1 cellular context compared by ENCODE assay signal in the genomic region with DNA sequence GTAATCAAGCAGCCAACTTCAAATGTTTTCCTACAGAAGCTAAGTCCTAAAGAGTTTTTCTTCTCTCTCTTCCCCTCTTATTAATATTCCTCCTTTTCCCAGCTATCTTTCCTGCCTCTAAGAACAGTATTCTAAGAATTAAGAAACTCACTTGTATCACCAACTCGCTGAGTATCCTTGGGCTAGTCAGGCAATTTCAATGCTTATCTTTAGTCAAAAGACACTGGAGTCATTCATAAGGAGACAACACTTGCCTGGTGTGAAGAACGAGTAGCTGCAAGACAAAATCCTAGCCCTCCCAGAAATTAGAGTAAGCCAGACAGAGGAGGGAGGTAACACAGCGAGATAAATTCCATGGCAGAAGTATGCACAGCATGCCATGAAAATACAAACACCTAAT.
TF ChIP-seq lines count a peak whose summit lies in the region.

No MANE protein-coding gene starts in this region.

TF ChIP-seq in GM23338, 12 proteins besides CTCF, POLR2A, EP300 and RAD21 (continued from another document):
- TF ChIP-seq, protein P1, sequence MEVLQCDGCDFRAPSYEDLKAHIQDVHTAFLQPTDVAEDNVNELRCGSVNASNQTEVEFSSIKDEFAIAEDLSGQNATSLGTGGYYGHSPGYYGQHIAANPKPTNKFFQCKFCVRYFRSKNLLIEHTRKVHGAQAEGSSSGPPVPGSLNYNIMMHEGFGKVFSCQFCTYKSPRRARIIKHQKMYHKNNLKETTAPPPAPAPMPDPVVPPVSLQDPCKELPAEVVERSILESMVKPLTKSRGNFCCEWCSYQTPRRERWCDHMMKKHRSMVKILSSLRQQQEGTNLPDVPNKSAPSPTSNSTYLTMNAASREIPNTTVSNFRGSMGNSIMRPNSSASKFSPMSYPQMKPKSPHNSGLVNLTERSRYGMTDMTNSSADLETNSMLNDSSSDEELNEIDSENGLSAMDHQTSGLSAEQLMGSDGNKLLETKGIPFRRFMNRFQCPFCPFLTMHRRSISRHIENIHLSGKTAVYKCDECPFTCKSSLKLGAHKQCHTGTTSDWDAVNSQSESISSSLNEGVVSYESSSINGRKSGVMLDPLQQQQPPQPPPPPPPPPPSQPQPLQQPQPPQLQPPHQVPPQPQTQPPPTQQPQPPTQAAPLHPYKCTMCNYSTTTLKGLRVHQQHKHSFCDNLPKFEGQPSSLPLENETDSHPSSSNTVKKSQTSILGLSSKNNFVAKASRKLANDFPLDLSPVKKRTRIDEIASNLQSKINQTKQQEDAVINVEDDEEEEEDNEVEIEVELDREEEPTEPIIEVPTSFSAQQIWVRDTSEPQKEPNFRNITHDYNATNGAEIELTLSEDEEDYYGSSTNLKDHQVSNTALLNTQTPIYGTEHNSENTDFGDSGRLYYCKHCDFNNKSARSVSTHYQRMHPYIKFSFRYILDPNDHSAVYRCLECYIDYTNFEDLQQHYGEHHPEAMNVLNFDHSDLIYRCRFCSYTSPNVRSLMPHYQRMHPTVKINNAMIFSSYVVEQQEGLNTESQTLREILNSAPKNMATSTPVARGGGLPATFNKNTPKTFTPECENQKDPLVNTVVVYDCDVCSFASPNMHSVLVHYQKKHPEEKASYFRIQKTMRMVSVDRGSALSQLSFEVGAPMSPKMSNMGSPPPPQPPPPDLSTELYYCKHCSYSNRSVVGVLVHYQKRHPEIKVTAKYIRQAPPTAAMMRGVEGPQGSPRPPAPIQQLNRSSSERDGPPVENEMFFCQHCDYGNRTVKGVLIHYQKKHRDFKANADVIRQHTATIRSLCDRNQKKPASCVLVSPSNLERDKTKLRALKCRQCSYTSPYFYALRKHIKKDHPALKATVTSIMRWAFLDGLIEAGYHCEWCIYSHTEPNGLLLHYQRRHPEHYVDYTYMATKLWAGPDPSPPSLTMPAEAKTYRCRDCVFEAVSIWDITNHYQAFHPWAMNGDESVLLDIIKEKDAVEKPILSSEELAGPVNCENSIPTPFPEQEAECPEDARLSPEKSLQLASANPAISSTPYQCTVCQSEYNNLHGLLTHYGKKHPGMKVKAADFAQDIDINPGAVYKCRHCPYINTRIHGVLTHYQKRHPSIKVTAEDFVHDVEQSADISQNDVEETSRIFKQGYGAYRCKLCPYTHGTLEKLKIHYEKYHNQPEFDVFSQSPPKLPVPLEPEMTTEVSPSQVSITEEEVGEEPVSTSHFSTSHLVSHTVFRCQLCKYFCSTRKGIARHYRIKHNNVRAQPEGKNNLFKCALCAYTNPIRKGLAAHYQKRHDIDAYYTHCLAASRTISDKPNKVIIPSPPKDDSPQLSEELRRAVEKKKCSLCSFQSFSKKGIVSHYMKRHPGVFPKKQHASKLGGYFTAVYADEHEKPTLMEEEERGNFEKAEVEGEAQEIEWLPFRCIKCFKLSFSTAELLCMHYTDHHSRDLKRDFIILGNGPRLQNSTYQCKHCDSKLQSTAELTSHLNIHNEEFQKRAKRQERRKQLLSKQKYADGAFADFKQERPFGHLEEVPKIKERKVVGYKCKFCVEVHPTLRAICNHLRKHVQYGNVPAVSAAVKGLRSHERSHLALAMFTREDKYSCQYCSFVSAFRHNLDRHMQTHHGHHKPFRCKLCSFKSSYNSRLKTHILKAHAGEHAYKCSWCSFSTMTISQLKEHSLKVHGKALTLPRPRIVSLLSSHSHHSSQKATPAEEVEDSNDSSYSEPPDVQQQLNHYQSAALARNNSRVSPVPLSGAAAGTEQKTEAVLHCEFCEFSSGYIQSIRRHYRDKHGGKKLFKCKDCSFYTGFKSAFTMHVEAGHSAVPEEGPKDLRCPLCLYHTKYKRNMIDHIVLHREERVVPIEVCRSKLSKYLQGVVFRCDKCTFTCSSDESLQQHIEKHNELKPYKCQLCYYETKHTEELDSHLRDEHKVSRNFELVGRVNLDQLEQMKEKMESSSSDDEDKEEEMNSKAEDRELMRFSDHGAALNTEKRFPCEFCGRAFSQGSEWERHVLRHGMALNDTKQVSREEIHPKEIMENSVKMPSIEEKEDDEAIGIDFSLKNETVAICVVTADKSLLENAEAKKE (CRISPR knock-in tag; IDR thresholded peaks at IDR 0.05): no peak
- TF ChIP-seq EZH2phosphoT487 (IDR thresholded peaks at IDR 0.05; ENCODE audit: unreplicated experiment): no peak
- TF ChIP-seq POLR2AphosphoS5 (IDR thresholded peaks at IDR 0.05; ENCODE audit: low read depth): no peak
- no peak for TF ChIP-seq NANOG (IDR thresholded peaks at IDR 0.05; ENCODE audit: borderline replicate concordance)
